10 cellular contexts compared by ENCODE assay signal in the genomic region with DNA sequence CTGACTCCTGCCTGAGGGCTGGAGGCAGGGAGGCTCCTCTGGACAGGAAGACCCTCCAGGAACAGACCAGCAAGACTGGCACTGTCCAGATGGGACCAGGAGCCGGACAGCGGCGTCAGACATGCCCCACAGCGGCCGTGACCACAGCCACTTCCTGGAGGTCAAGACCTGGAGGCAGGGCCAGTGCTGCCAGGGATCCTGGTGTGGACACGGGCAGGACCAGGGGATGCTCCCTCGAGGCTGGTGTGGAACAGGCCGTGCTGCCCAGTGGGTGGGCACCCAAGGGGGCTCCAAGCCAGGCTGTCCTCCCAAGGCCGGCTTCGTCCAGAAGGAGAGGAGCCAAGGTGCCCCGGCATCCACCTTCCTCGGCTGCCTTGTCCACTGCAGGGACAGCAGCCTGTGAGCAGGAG. TPM values are rescaled to one million over a fixed set of nuclear protein-coding genes. Genes with fewer than 3 reads are reported as not detected.
A peak's percentile ranks its signal among the peaks of the same experiment; 100 is the strongest.
DNase-seq lines count a peak whose midpoint lies in the region; ATAC-seq and TF ChIP-seq lines count a peak whose summit lies in the region.
"Had no signal": no experiment of that assay in that cellular context is flagged by ENCODE, and none has a peak within 500 bp of the region (broad histone marks: within the 10 kb centered on the region; RNA-seq: fewer than 3 reads in every experiment).

No MANE protein-coding gene starts in this region.

- WGBS in esophagus squamous epithelium, 2 donors, result no CpG with 5 or more reads among the region's 12 CpGs

- peak overlapping the region; percentile 59 for H3K27ac ChIP-seq in CD8-positive, alpha-beta memory T cell (ENCODE audit: low read depth, low read length)
- peak overlapping the region; percentile 37 for H3K27ac ChIP-seq in SJCRH30
- peak overlapping the region; percentile 69 to 90 (median 80) for H3K27ac ChIP-seq in esophagus squamous epithelium
- peak overlapping the region; percentile 55 for H3K27ac ChIP-seq in rectal smooth muscle tissue (ENCODE audit: low read depth, low read length)

- intact Hi-C loops in esophagus squamous epithelium (cut with DNase I), result no loop called here

- no peak overlapping the region for H3K4me3 ChIP-seq in CD8-positive, alpha-beta memory T cell (ENCODE audit: low read length)
- H3K4me3 ChIP-seq in SJCRH30 (no peak overlapping the region), esophagus squamous epithelium (no peak overlapping the region), rectal smooth muscle tissue (ENCODE audit: low read length) (no peak overlapping the region)

- H3K9ac ChIP-seq in rectal smooth muscle tissue (ENCODE audit: low read length), result no peak overlapping the region

- no peaks in the 10 kb centered on the region for H3K9me3 ChIP-seq in CD8-positive, alpha-beta memory T cell (ENCODE audit: low read length)
- H3K9me3 ChIP-seq in SJCRH30 (replicated peaks) (no peaks in the 10 kb centered on the region; the same call in 1 of the 2 replicates), esophagus squamous epithelium (no peaks in the 10 kb centered on the region)

- no peak overlapping the region for H3K4me3 Mint-ChIP-seq in CD8-positive, alpha-beta memory T cell

- TF ChIP-seq POLR2A in esophagus squamous epithelium (IDR thresholded peaks at IDR 0.05), result no peak

- no peaks in the 10 kb centered on the region for H3K36me3 ChIP-seq in CD8-positive, alpha-beta memory T cell (ENCODE audit: insufficient read depth, low read length)
- no peaks in the 10 kb centered on the region for H3K36me3 ChIP-seq in SJCRH30
- no peaks in the 10 kb centered on the region for H3K36me3 ChIP-seq in esophagus squamous epithelium
- no peaks in the 10 kb centered on the region for H3K36me3 ChIP-seq in rectal smooth muscle tissue (ENCODE audit: control insufficient read depth, insufficient read depth, low read length)

- H3K27me3 Mint-ChIP-seq in CD8-positive, alpha-beta memory T cell, result peaks cover 0 to 3% of the 10 kb centered on the region in 2 donors

- TF ChIP-seq CTCF in esophagus squamous epithelium (IDR thresholded peaks at IDR 0.05), result no peak

- ATAC-seq in GM18907 (IDR thresholded peaks at IDR 0.05; ENCODE audit: unreplicated experiment), result no peak

- H3K4me1 Mint-ChIP-seq in CD8-positive, alpha-beta memory T cell, result peaks cover 17 to 33% (median 24%) of the 10 kb centered on the region in 3 donors

- no peaks in the 10 kb centered on the region for H3K9me3 Mint-ChIP-seq in CD8-positive, alpha-beta memory T cell

- H3K4me1 ChIP-seq in CD8-positive, alpha-beta memory T cell (ENCODE audit: insufficient read depth, low read length), result peaks cover 26% of the 10 kb centered on the region
- H3K4me1 ChIP-seq in SJCRH30 (peaks cover 21% of the 10 kb centered on the region), esophagus squamous epithelium (peaks cover 32 to 53% (median 40%) of the 10 kb centered on the region in 3 donors), rectal smooth muscle tissue (ENCODE audit: control insufficient read depth, insufficient read depth, low read length) (no peaks in the 10 kb centered on the region)

- H3K27ac Mint-ChIP-seq in CD8-positive, alpha-beta memory T cell, result peak overlapping the region in 6 of 8 donors; percentile 54 to 95 (median 86)

- H3K27me3 ChIP-seq in CD8-positive, alpha-beta memory T cell (ENCODE audit: insufficient read depth, low read length, poor library complexity, severe bottlenecking), result no peaks in the 10 kb centered on the region
- H3K27me3 ChIP-seq in SJCRH30 (no peaks in the 10 kb centered on the region), esophagus squamous epithelium (peaks cover 0 to 5% (median 0%) of the 10 kb centered on the region in 4 donors), rectal smooth muscle tissue (ENCODE audit: control insufficient read depth, insufficient read depth, low read length) (no peaks in the 10 kb centered on the region)

- H3K36me3 Mint-ChIP-seq in CD8-positive, alpha-beta memory T cell, result no peaks in the 10 kb centered on the region

- no peak for DNase-seq in CD8-positive, alpha-beta memory T cell
- peak in 1 of 2 experiments; percentile 23 for DNase-seq in SJCRH30
- DNase-seq in esophagus squamous epithelium (lab: John Stamatoyannopoulos, UW), result no peak
- DNase-seq in SK-N-DZ (ENCODE audit: low spot score), result no peak
- no peak for DNase-seq in NCI-H146 treated with DMSO at 0.1 percent for 48 hours (lab: John Stamatoyannopoulos, UW; ENCODE audit: unreplicated experiment)
- no peak for DNase-seq in NCI-H1092 treated with DMSO at 0.1 percent for 48 hours (lab: John Stamatoyannopoulos, UW)
- DNase-seq: NCI-H1694; stimulated activated CD4-positive, alpha-beta T cell treated with anti-CD3 and anti-CD28 coated beads, Interleukin-12 subunit alpha, Interleukin-12 subunit beta, amount 100 ng/mL, for 4 hours had no signal

- POLR2A ChIA-PET in CD8-positive, alpha-beta memory T cell (lab: Charles Lee), result no interaction called here

- CTCF ChIA-PET in CD8-positive, alpha-beta memory T cell (lab: Charles Lee), result no interaction called here

RNA-seq across cellular contexts. Expression of a gene that starts 4.5 kb away (rescaled TPM):
- 10 to 100 TPM; 69.8 to 77.6 TPM for total RNA-seq in CD8-positive, alpha-beta memory T cell
- polyA plus RNA-seq in CD8-positive, alpha-beta memory T cell, result 39.2 TPM
- 23.5 and 24.6 TPM in 2 replicates for total RNA-seq in SJCRH30 (2014; rRNA removed; shearing (Covaris generic))
- total RNA-seq in esophagus squamous epithelium, result 10 to 100 TPM in 2 of 4 donors, 1 to 10 TPM in 2; 7.9 to 22.1 (median 9.8) TPM
- polyA plus RNA-seq in SK-N-DZ (2014; cell fraction: cytosol; rRNA removed), result 13.0 and 24.1 TPM in 2 replicates
- 39.5 and 75.5 TPM in 2 replicates for polyA plus RNA-seq in SK-N-DZ (2014; cell fraction: nucleus; rRNA removed)

RNA-seq across cellular contexts. Expression of a gene that starts 11.7 kb away (rescaled TPM):
- 10 to 100 TPM; 27.5 to 31.8 TPM for total RNA-seq in CD8-positive, alpha-beta memory T cell
- 3.3 TPM for polyA plus RNA-seq in CD8-positive, alpha-beta memory T cell
- total RNA-seq in SJCRH30 (2014; rRNA removed; shearing (Covaris generic)), result 11.0 and 13.2 TPM in 2 replicates
- 10 to 100 TPM; 18.8 to 32.9 (median 21.7) TPM for total RNA-seq in esophagus squamous epithelium
- polyA plus RNA-seq in SK-N-DZ (2014; cell fraction: cytosol; rRNA removed), result 70.5 and 78.7 TPM in 2 replicates
- 43.3 and 51.0 TPM in 2 replicates for polyA plus RNA-seq in SK-N-DZ (2014; cell fraction: nucleus; rRNA removed)

RNA-seq across cellular contexts. Expression of a gene that starts 56.4 kb away (rescaled TPM):
- total RNA-seq in CD8-positive, alpha-beta memory T cell, result 100 to 1,000 TPM; 129 to 141 TPM
- polyA plus RNA-seq in CD8-positive, alpha-beta memory T cell, result 74.6 TPM
- total RNA-seq in SJCRH30 (2014; rRNA removed; shearing (Covaris generic)), result 70.5 and 88.7 TPM in 2 replicates
- total RNA-seq in esophagus squamous epithelium, result 100 to 1,000 TPM in 1 of 4 donors, 10 to 100 TPM in 3; 24.6 to 102 (median 57.1) TPM
- 25.1 and 31.2 TPM in 2 replicates for polyA plus RNA-seq in SK-N-DZ (2014; cell fraction: cytosol; rRNA removed)
- 49.5 and 120 TPM in 2 replicates for polyA plus RNA-seq in SK-N-DZ (2014; cell fraction: nucleus; rRNA removed)
